25 cellular contexts compared by ENCODE assay signal in the genomic region with DNA sequence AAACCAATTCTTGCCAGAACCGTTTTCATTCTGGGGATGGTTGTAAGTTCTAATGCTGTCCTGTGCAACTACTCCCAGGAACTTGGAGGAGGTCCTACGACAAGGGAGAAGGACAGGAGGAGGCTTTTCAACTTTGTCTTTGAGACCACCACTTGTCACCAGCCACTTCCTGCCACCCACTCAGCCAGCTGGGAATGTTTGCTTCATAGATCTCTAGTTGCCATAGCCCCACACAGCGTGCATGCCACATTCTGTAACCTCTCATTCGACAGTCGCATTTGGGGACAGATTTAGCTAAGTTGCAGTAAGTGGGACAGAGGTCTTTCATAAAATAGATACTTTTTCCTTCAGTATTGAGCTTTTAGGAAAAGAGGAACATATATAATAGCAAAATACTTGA.
"Had no signal": no experiment of that assay in that cellular context is flagged by ENCODE, and none has a peak within 500 bp of the region (broad histone marks: within the 10 kb centered on the region; RNA-seq: fewer than 3 reads in every experiment).

No MANE protein-coding gene starts in this region.

- H3K4me1 ChIP-seq: ascending aorta, SJCRH30 had no signal

- DNase-seq: activated CD4-positive, alpha-beta T cell treated with anti-CD3 and anti-CD28 coated beads, Interleukin-2, amount 50 U/mL, for 4 hours; activated CD8-positive, alpha-beta memory T cell treated with anti-CD3 and anti-CD28 coated beads, Interleukin-2, amount 50 U/mL, for 4 hours; activated gamma-delta T cell treated with Interleukin-2 at 50 U/mL for 16 hours; activated naive CD4-positive, alpha-beta T cell treated with anti-CD3 and anti-CD28 coated beads, Interleukin-2, amount 10 ng/mL, durations not matched to agents 7 days and 5 days; activated T-cell treated with anti-CD3 and anti-CD28 coated beads, Interleukin-2, amount 50 U/mL, for 1 hour; activated T-cell treated with anti-CD3 and anti-CD28 coated beads, Interleukin-2, amount 50 U/mL, for 72 hours; amygdala; Kasumi-1; KG1; MG63; NCI-H1048; NCI-H1105 treated with DMSO at 0.1 percent for 48 hours; NCI-H1436; NCI-H1694; NCI-H1930; NCI-H2081 treated with DMSO at 0.1 percent for 48 hours; NCI-H226; NCI-H446 treated with DMSO at 0.1 percent for 48 hours; NCI-H524; NCI-H69; SHP77; SJCRH30; T1000 had no signal

- H3K9me3 ChIP-seq: ascending aorta, MG63, SJCRH30 had no signal

- H3K4me3 ChIP-seq: ascending aorta, MG63, SJCRH30, SK-N-MC had no signal

- H3K36me3 ChIP-seq: MG63 had no signal

- H3K27me3 ChIP-seq: ascending aorta, MG63, SJCRH30 had no signal

- H3K27ac ChIP-seq: ascending aorta, SJCRH30, SK-N-MC had no signal
